8 cellular contexts compared by ENCODE assay signal in the genomic region with DNA sequence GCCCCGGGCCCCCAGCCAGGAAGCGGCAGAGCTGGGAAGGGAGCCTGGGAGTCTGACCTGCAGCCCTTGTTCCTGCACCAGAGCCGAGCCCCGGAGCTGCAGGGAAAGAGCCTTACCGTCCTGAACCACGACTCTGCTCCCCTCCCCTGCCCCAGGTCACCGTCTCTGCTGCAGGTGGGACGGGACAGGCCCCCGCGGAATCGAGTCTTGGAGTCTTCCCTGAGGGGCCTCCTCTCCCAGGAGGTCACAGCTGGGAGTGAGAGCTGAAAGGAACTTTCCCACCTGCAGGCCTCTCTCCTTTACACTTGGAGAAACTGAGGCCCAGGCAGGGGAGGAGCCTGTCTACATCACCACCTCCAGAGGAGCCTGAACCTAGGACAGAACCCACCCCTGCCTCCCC. TPM values are rescaled to one million over a fixed set of nuclear protein-coding genes. Genes with fewer than 3 reads are reported as not detected.
"Had no signal": no experiment of that assay in that cellular context is flagged by ENCODE, and none has a peak within 500 bp of the region (broad histone marks: within the 10 kb centered on the region; RNA-seq: fewer than 3 reads in every experiment).

No MANE protein-coding gene starts in this region.

RNA-seq across cellular contexts. Expression of gene LILRB2, which starts 3.8 kb away (rescaled TPM):
- total RNA-seq: neural crest cell, occipital lobe, osteoblast, pulmonary artery endothelial cell, smooth muscle cell had no signal
- polyA plus RNA-seq: naive thymus-derived CD8-positive, alpha-beta T cell; smooth muscle cell had no signal

RNA-seq across cellular contexts. Expression of gene LILRB5, which starts 20.0 kb away (rescaled TPM):
- total RNA-seq: natural killer cell treated with Interleukin-12 subunit alpha and Interleukin-12 subunit beta and Interleukin-15 and Interleukin-18, amount 100 ng/mL, for 72 hours; neural crest cell; osteoblast; pulmonary artery endothelial cell; smooth muscle cell had no signal
- polyA plus RNA-seq: naive thymus-derived CD8-positive, alpha-beta T cell; smooth muscle cell had no signal

RNA-seq across cellular contexts. Expression of gene LILRA6, which starts 34.5 kb away (rescaled TPM):
- total RNA-seq: neural crest cell, occipital lobe, osteoblast, pulmonary artery endothelial cell, smooth muscle cell had no signal
- polyA plus RNA-seq: naive thymus-derived CD8-positive, alpha-beta T cell; smooth muscle cell had no signal

RNA-seq across cellular contexts. Expression of gene LILRA5, which starts 35.9 kb away (rescaled TPM):
- total RNA-seq: naive thymus-derived CD8-positive, alpha-beta T cell; natural killer cell treated with Interleukin-12 subunit alpha and Interleukin-12 subunit beta and Interleukin-15 and Interleukin-18, amount 100 ng/mL, for 72 hours; neural crest cell; pulmonary artery endothelial cell; smooth muscle cell; suprapubic skin had no signal
- polyA plus RNA-seq: smooth muscle cell had no signal

RNA-seq across cellular contexts. Expression of gene LILRB3, which starts 54.3 kb away (rescaled TPM):
- total RNA-seq: neural crest cell, occipital lobe, osteoblast, pulmonary artery endothelial cell, smooth muscle cell had no signal
- polyA plus RNA-seq: naive thymus-derived CD8-positive, alpha-beta T cell had no signal
